ENCODE assay signal across 19 cellular contexts in the genomic region with DNA sequence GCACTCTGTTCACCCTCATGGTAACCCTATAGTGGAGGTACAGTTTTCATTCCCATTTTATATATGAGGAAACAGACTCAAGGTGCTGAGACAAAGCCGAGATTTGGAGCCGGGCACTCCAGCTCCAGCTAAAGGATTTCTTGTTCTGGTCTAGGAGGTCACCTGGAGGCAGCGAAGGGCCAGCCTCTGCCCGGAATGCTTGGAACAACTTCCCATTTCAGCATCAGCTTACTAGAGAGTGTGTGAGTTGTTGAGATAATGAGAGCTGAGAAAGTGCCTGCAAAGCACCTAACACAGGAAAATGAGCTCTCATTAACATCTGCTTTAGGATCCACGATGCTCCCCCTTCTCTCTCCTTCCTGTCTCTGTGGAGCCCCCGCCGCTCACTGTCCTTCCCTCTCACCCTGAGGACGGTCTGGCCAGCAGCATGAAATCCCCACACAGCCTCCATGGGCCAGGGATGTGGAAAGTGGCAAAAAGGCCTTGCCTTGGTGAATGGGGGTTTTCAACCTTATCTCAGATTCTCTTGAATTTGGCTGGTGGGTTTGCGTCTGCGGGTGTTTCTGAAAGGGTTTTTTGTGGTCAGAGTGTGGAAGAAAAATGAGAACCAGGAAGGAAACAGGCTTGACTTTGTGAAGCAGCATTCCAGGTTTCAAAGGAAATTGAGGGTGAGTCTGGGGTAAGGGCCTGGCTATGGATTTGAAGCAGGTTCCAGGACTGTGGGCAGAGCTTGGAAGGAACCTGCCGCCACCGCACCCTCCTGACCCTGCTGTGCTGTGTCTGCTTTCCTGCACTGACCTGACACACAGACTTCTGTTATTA.
DNase-seq lines count a peak whose midpoint lies in the region; TF ChIP-seq lines count a peak whose summit lies in the region.
"Had no signal": no experiment of that assay in that cellular context is flagged by ENCODE, and none has a peak within 500 bp of the region (broad histone marks: within the 10 kb centered on the region; RNA-seq: fewer than 3 reads in every experiment).

No MANE protein-coding gene starts in this region.

- no peak for TF ChIP-seq POLR2A in spleen (IDR thresholded peaks at IDR 0.05)

- no peak overlapping the region for H2BK12ac ChIP-seq in mesenchymal stem cell (ENCODE audit: low read length in 2 of 2)

- WGBS in mesenchymal stem cell: 72% methylated on average over 11 of the region's 12 CpGs
- 22 to 28% (median 26%) methylated on average over 12 of the region's 12 CpGs for WGBS in spleen, 5 donors

- H3K18ac ChIP-seq in mesenchymal stem cell (ENCODE audit: low read depth in 1 of 2, low read length in 2 of 2): peak overlapping the region in 1 of 2 experiments; percentile 54

- H2BK15ac ChIP-seq in mesenchymal stem cell (ENCODE audit: low read depth, poor library complexity, severe bottlenecking): no peak overlapping the region

- intact Hi-C loops in spleen (cut with DNase I; ENCODE audit: low total_unique reads): loop anchor here (10.0 kb wide), 1 partner anchor 282 kb away; no protein-coding TSS in a partner anchor

- no peaks in the 10 kb centered on the region for H3K9me3 ChIP-seq in mesenchymal stem cell (ENCODE audit: control insufficient read depth, low read length)
- no peaks in the 10 kb centered on the region for H3K9me3 ChIP-seq in spleen
- H3K9me3 ChIP-seq: SK-N-SH had no signal

- CTCF ChIA-PET in RWPE1 (lab: Yijun Ruan, JAX): no interaction called here

- H3K27ac ChIP-seq in mesenchymal stem cell (ENCODE audit: low read length, poor library complexity, severe bottlenecking): no peak overlapping the region
- H3K27ac ChIP-seq in spleen: no peak overlapping the region
- H3K27ac ChIP-seq in RWPE1: no peak overlapping the region
- H3K27ac ChIP-seq: C4-2B, HL-60 had no signal

- H3K14ac ChIP-seq in mesenchymal stem cell (ENCODE audit: low read length in 2 of 2): no peak overlapping the region

- H3K9ac ChIP-seq in mesenchymal stem cell (ENCODE audit: low read length): no peak overlapping the region
- H3K9ac ChIP-seq: SK-N-SH had no signal

- peaks cover 10% of the 10 kb centered on the region for H3K4me1 ChIP-seq in mesenchymal stem cell (ENCODE audit: control insufficient read depth, insufficient read depth, low read depth, low read length)
- peaks cover 0 to 15% (median 2%) of the 10 kb centered on the region in 6 donors for H3K4me1 ChIP-seq in spleen

- no peak overlapping the region for H2BK120ac ChIP-seq in mesenchymal stem cell (ENCODE audit: low read depth, low read length)

- no peaks in the 10 kb centered on the region for H3K79me1 ChIP-seq in mesenchymal stem cell (replicated peaks; ENCODE audit: low read length, poor library complexity, severe bottlenecking)

- H3K4me2 ChIP-seq in mesenchymal stem cell (ENCODE audit: low read length, poor library complexity, severe bottlenecking): no peak overlapping the region
- H3K4me2 ChIP-seq: SK-N-SH had no signal

- peak overlapping the region; percentile 53 for H4K8ac ChIP-seq in mesenchymal stem cell (ENCODE audit: low read length)

- no peak overlapping the region for H4K91ac ChIP-seq in mesenchymal stem cell (ENCODE audit: low read length)

- no peak overlapping the region for H2AFZ ChIP-seq in mesenchymal stem cell (ENCODE audit: low read depth, low read length)

- H2BK5ac ChIP-seq in mesenchymal stem cell (ENCODE audit: low read depth, low read length, poor library complexity, severe bottlenecking): no peak overlapping the region

- peaks cover 0 to 46% of the 10 kb centered on the region in 2 experiments for H3K27me3 ChIP-seq in mesenchymal stem cell (ENCODE audit: control insufficient read depth in 1 of 2, insufficient read depth in 1 of 2, low read length in 2 of 2)
- peaks cover 0 to 56% (median 9%) of the 10 kb centered on the region in 7 donors for H3K27me3 ChIP-seq in spleen (replicated peaks in 1 of 7)

- no peak overlapping the region for H3K23ac ChIP-seq in mesenchymal stem cell (ENCODE audit: low read length in 2 of 2)

- H3K4me3 ChIP-seq in Jurkat, Clone E6-1 (ENCODE audit: low read length): no peak overlapping the region
- H3K4me3 ChIP-seq in mesenchymal stem cell (ENCODE audit: insufficient read depth in 1 of 2, low read depth in 1 of 2, low read length in 2 of 2): no peak overlapping the region
- H3K4me3 ChIP-seq in spleen: no peak overlapping the region

- peak overlapping the region; percentile 42 for H2AK5ac ChIP-seq in mesenchymal stem cell (ENCODE audit: low read length, severe bottlenecking)

- POLR2A ChIA-PET in RWPE1 (lab: Yijun Ruan, JAX; ENCODE audit: low non-redundant PET): no interaction called here

- DNase-seq in Jurkat, Clone E6-1 (ENCODE audit: low read depth, low spot score): peak; percentile 3
- DNase-seq in astrocyte of the hippocampus (ENCODE audit: low read depth, low spot score) (peak; percentile 84), mesenchymal stem cell (no peak), spleen (peak; percentile 28), RWPE1 (ENCODE audit: low spot score) (no peak), hippocampal formation (lab: John Stamatoyannopoulos, UW) (no peak), NCI-H1694 treated with DMSO at 0.1 percent for 48 hours (lab: John Stamatoyannopoulos, UW) (no peak)
- DNase-seq: DMS 273 treated with DMSO at 0.1 percent for 48 hours; DND-41; H7; Karpas-422; NCI-H1105; NCI-H2081 treated with DMSO at 0.1 percent for 48 hours; NCI-H748 treated with DMSO at 0.1 percent for 48 hours; NK-92 treated with Interleukin-12 subunit alpha and Interleukin-12 subunit beta, amount 100 ng/mL, for 24 hours; SHP77 treated with DMSO at 0.1 percent for 48 hours; SK-N-SH had no signal

- no peak for TF ChIP-seq CTCF in spleen (IDR thresholded peaks at IDR 0.05 in 8 of 11, conservative IDR thresholded peaks at IDR 0.05 in 3 of 11)
- no peak for TF ChIP-seq CTCF in RWPE1 (conservative IDR thresholded peaks at IDR 0.05; ENCODE audit: low read depth)

- H3K4ac ChIP-seq in mesenchymal stem cell (ENCODE audit: low read depth in 1 of 2, low read length in 2 of 2): no peak overlapping the region

- no peaks in the 10 kb centered on the region for H3K36me3 ChIP-seq in mesenchymal stem cell (ENCODE audit: control insufficient read depth in 1 of 2, insufficient read depth in 2 of 2, low read depth in 1 of 2, low read length in 2 of 2)
- no peaks in the 10 kb centered on the region for H3K36me3 ChIP-seq in spleen

Comparison
In these comparisons a context has a peak if more than half of its experiments do, and no peak if none do; other contexts are left out.
1. DNase-seq: peak in Jurkat, Clone E6-1 (single experiment), astrocyte of the hippocampus (single experiment) and spleen (single experiment); none in mesenchymal stem cell (single experiment), RWPE1 (single experiment), hippocampal formation (0 of 2) and NCI-H1694 treated with DMSO at 0.1 percent for 48 hours (single experiment).